1 cellular context compared by ENCODE assay signal in the genomic region with DNA sequence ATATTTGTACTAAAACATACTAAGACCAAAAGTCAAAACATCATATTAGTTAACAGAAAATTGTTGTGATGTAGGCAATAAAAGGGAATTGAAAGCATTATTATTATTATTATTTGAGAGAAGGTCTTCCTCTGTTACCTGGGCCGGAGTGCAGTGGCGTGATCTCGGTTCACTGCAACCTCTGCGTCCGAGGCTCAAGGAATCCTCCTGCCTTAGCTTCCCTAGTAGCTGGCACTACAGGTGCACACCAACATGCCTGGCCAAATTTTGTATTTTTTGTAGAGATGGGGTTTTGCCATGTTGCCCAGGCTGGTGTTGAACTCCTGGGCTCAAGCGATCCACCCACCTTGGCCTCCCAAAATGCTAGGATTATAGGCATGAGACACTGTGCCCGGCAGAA. TPM values are rescaled to one million over a fixed set of nuclear protein-coding genes. Genes with fewer than 3 reads are reported as not detected.
"Had no signal": no experiment of that assay in that cellular context is flagged by ENCODE, and none has a peak within 500 bp of the region (broad histone marks: within the 10 kb centered on the region; RNA-seq: fewer than 3 reads in every experiment).

No MANE protein-coding gene starts in this region.

RNA-seq across cellular contexts. Expression of gene SMIM38, which starts 15.6 kb away (rescaled TPM):
- total RNA-seq: G401 had no signal
